Comparison of ENCODE assay signal across 8 cellular contexts in genomic region chr14:69535230-69535848, GRCh38. TPM values are rescaled to one million over a fixed set of nuclear protein-coding genes. Genes with fewer than 3 reads are reported as not detected.
DNase-seq lines count a peak whose midpoint lies in the region; ATAC-seq and TF ChIP-seq lines count a peak whose summit lies in the region.

No MANE protein-coding gene starts in this region.

- no peak overlapping the region for H3K4me3 ChIP-seq in adrenal gland
- no peak overlapping the region for H3K4me3 ChIP-seq in stomach

- H3K9me3 Mint-ChIP-seq in activated CD4-positive, alpha-beta T cell treated with anti-CD3 and anti-CD28 coated beads for 36 hours (ENCODE audit: low read depth), result no peaks in the 10 kb centered on the region

- peak; percentile 40 to 71 (median 60) for TF ChIP-seq CTCF in adrenal gland (IDR thresholded peaks at IDR 0.05)
- peak in 3 of 7 experiments; percentile 29 to 46 (median 30) for TF ChIP-seq CTCF in stomach (IDR thresholded peaks at IDR 0.05)

- 0 to 5% (median 3%) methylated on average over 4 of the region's 4 CpGs for WGBS in adrenal gland, 4 donors
- 0 to 5% (median 2%) methylated on average over 4 of the region's 4 CpGs for WGBS in stomach, 5 donors

- CTCF ChIA-PET in activated CD4-positive, alpha-beta T cell treated with anti-CD3 and anti-CD28 coated beads for 36 hours (lab: Charles Lee), result interaction anchor here (0.8 to 1.5 kb wide), 3 partner anchors 9 to 24 kb away, joined by 3 read pairs; no protein-coding TSS in a partner anchor

- no peak for ATAC-seq in activated CD4-positive, alpha-beta T cell treated with anti-CD3 and anti-CD28 coated beads for 36 hours
- ATAC-seq in GM19463 (IDR thresholded peaks at IDR 0.05; ENCODE audit: unreplicated experiment), result no peak

- POLR2A ChIA-PET in activated CD4-positive, alpha-beta T cell treated with anti-CD3 and anti-CD28 coated beads for 36 hours (lab: Charles Lee), result no interaction called here

- H3K36me3 Mint-ChIP-seq in activated CD4-positive, alpha-beta T cell treated with anti-CD3 and anti-CD28 coated beads for 36 hours (ENCODE audit: low read depth), result no peaks in the 10 kb centered on the region

- no peak overlapping the region for H3K4me3 Mint-ChIP-seq in activated CD4-positive, alpha-beta T cell treated with anti-CD3 and anti-CD28 coated beads for 36 hours

- no peak for TF ChIP-seq POLR2A in adrenal gland (IDR thresholded peaks at IDR 0.05)
- TF ChIP-seq POLR2A in stomach (IDR thresholded peaks at IDR 0.05), result no peak

- DNase-seq in Daoy (ENCODE audit: low read depth) (peak; percentile 63), NCI-H1694 treated with DMSO at 0.1 percent for 48 hours (lab: John Stamatoyannopoulos, UW) (peak; percentile 91), adrenal gland (peak; percentile 47 to 77 (median 56)), hippocampal formation (lab: John Stamatoyannopoulos, UW) (peak; percentile 14 to 45), stomach (peak; percentile 37), OCI-M1 (lab: John Stamatoyannopoulos, UW) (no peak)
- DNase-seq in activated CD4-positive, alpha-beta T cell treated with anti-CD3 and anti-CD28 coated beads for 36 hours, result no peak

- no peak for TF ChIP-seq EP300 in stomach (IDR thresholded peaks at IDR 0.05)

- H3K9me3 ChIP-seq in adrenal gland (replicated peaks in 1 of 3) (no peaks in the 10 kb centered on the region), stomach (no peaks in the 10 kb centered on the region)

- H3K27ac ChIP-seq in adrenal gland (no peak overlapping the region), stomach (no peak overlapping the region)

- H3K4me1 Mint-ChIP-seq in activated CD4-positive, alpha-beta T cell treated with anti-CD3 and anti-CD28 coated beads for 36 hours, result no peaks in the 10 kb centered on the region

- no peak overlapping the region for H3K27ac Mint-ChIP-seq in activated CD4-positive, alpha-beta T cell treated with anti-CD3 and anti-CD28 coated beads for 36 hours

- peaks cover 19% of the 10 kb centered on the region for H3K27me3 Mint-ChIP-seq in activated CD4-positive, alpha-beta T cell treated with anti-CD3 and anti-CD28 coated beads for 36 hours

- H3K4me1 ChIP-seq in adrenal gland (replicated peaks in 1 of 2) (peaks cover 0 to 2% of the 10 kb centered on the region in 2 donors), stomach (peaks cover 4 to 10% (median 5%) of the 10 kb centered on the region in 4 donors)

- H3K36me3 ChIP-seq in adrenal gland (replicated peaks in 1 of 2), result no peaks in the 10 kb centered on the region
- H3K36me3 ChIP-seq in stomach, result no peaks in the 10 kb centered on the region

- H3K27me3 ChIP-seq in adrenal gland, result peaks cover 5% of the 10 kb centered on the region
- peaks cover 0 to 16% (median 0%) of the 10 kb centered on the region in 3 donors for H3K27me3 ChIP-seq in stomach

- intact Hi-C loops in adrenal gland (cut with DNase I), result loop anchor here in 1 of 2 donors (5.0 kb wide), 1 partner anchor 37 kb away; the partner anchor contains the start of gene CCDC177
- intact Hi-C loops in stomach (cut with DNase I; ENCODE audit: low total_unique reads), result no loop called here
- intact Hi-C loops in activated CD4-positive, alpha-beta T cell treated with anti-CD3 and anti-CD28 coated beads for 36 hours (cut with DNase I, micrococcal nuclease), result no loop called here

RNA-seq across cellular contexts. Expression of gene CCDC177, which starts 39.3 kb away (rescaled TPM):
- total RNA-seq in Daoy (2014; rRNA removed; shearing (Covaris generic)), result not detected in 2 replicates
- total RNA-seq in adrenal gland, result under 1 TPM in 6 of 8 donors, not detected in 2; 0.04 to 0.61 (median 0.34) TPM
- polyA plus RNA-seq in adrenal gland, result under 1 TPM in 2 of 3 donors, not detected in 1; 0.07 to 0.40 TPM
- under 1 TPM in 1 of 5 donors, not detected in 4; 0.18 TPM for total RNA-seq in stomach
- polyA plus RNA-seq in stomach, result under 1 TPM in 2 of 3 donors, not detected in 1; 0.03 to 0.25 TPM
- total RNA-seq in activated CD4-positive, alpha-beta T cell treated with anti-CD3 and anti-CD28 coated beads for 36 hours, result not detected

RNA-seq across cellular contexts. Expression of gene PLEKHD1, which starts 50.8 kb away (rescaled TPM):
- 0.06 TPM in 1 of 2 replicates, not detected in the other for total RNA-seq in Daoy (2014; rRNA removed; shearing (Covaris generic))
- total RNA-seq in adrenal gland (under 1 TPM in 5 of 8 donors, not detected in 3; 0.06 to 0.25 (median 0.13) TPM), stomach (under 1 TPM in 1 of 5 donors, not detected in 4; 0.55 TPM)
- polyA plus RNA-seq in adrenal gland (under 1 TPM; 0.04 to 0.20 (median 0.16) TPM), stomach (under 1 TPM; 0.08 to 0.15 (median 0.12) TPM)
- under 1 TPM; 0.05 TPM for total RNA-seq in activated CD4-positive, alpha-beta T cell treated with anti-CD3 and anti-CD28 coated beads for 36 hours

Comparison
In these comparisons a context has a peak if more than half of its experiments do, and no peak if none do; other contexts are left out.
1. DNase-seq: peak in Daoy (single experiment), NCI-H1694 treated with DMSO at 0.1 percent for 48 hours (single experiment), adrenal gland (7 of 7), hippocampal formation (2 of 2) and stomach (single experiment); none in OCI-M1 (single experiment) and activated CD4-positive, alpha-beta T cell treated with anti-CD3 and anti-CD28 coated beads for 36 hours (single experiment).